ENCODE assay signal across 1 cellular context in the genomic region with DNA sequence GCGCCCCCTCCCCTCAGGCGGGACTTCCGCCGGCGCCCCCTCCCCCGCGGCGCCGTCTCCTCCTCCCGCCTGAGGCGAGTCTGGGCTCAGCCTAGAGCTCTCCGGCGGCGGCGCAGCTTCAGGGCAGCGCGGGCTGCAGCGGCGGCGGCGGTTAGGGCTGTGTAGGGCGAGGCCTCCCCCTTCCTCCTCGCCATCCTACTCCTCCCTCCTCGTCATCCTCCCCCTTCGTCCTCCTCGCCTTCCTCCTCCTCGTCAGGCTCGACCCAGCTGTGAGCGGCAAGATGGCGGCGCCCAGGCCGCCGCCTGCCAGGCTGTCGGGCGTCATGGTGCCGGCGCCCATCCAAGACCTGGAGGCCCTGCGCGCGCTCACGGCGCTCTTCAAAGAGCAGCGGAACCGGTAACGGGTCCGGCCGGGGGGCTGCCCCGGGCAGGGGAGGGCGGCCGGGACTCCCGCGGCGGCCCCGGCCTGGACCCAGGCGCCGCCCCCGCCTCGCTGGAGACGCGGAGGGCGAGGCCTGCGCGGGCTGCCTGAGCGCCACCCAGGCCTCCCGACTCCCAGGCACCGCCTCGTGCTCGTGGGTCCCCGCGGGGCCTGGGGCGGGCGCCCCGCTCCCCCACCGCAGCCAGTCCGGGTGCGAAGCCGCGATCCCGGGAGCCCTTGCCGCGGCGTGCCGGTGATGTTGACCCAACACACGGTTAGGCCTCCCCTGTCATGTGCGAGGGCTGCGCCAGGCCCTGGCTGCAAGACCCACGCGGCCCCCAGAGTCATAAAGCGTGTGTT.
TF ChIP-seq lines count a peak whose summit lies in the region.

A gene with protein sequence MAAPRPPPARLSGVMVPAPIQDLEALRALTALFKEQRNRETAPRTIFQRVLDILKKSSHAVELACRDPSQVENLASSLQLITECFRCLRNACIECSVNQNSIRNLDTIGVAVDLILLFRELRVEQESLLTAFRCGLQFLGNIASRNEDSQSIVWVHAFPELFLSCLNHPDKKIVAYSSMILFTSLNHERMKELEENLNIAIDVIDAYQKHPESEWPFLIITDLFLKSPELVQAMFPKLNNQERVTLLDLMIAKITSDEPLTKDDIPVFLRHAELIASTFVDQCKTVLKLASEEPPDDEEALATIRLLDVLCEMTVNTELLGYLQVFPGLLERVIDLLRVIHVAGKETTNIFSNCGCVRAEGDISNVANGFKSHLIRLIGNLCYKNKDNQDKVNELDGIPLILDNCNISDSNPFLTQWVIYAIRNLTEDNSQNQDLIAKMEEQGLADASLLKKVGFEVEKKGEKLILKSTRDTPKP (plus strand): TSS at position 52 of the 781 bp plus-strand sequence. CDS start 230 bp downstream, at position 282.

TF ChIP-seq in GM12878, 131 proteins besides CTCF, POLR2A, EP300 and RAD21 (continued from another document and continues in another):
- TF ChIP-seq, protein P1, sequence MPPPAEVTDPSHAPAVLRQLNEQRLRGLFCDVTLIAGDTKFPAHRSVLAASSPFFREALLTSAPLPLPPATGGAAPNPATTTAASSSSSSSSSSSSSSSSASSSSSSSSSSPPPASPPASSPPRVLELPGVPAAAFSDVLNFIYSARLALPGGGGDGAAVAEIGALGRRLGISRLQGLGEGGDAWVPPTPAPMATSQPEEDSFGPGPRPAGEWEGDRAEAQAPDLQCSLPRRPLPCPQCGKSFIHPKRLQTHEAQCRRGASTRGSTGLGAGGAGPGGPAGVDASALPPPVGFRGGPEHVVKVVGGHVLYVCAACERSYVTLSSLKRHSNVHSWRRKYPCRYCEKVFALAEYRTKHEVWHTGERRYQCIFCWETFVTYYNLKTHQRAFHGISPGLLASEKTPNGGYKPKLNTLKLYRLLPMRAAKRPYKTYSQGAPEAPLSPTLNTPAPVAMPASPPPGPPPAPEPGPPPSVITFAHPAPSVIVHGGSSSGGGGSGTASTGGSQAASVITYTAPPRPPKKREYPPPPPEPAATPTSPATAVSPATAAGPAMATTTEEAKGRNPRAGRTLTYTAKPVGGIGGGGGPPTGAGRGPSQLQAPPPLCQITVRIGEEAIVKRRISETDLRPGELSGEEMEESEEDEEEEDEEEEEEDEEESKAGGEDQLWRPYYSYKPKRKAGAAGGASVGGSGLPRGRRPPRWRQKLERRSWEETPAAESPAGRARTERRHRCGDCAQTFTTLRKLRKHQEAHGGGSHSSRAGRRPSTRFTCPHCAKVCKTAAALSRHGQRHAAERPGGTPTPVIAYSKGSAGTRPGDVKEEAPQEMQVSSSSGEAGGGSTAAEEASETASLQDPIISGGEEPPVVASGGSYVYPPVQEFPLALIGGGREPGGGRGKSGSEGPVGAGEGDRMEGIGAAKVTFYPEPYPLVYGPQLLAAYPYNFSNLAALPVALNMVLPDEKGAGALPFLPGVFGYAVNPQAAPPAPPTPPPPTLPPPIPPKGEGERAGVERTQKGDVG (CRISPR knock-in tag; IDR thresholded peaks at IDR 0.05): no peak
- TF ChIP-seq, protein P2, sequence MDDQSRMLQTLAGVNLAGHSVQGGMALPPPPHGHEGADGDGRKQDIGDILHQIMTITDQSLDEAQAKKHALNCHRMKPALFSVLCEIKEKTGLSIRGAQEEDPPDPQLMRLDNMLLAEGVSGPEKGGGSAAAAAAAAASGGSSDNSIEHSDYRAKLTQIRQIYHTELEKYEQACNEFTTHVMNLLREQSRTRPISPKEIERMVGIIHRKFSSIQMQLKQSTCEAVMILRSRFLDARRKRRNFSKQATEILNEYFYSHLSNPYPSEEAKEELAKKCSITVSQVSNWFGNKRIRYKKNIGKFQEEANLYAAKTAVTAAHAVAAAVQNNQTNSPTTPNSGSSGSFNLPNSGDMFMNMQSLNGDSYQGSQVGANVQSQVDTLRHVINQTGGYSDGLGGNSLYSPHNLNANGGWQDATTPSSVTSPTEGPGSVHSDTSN (IDR thresholded peaks at IDR 0.05; ENCODE audit: insufficient replicate concordance, low read depth, low read length): no peak
- no peak for TF ChIP-seq NFIC (IDR thresholded peaks at IDR 0.05; ENCODE audit: low read depth, low read length)
- TF ChIP-seq SREBF1 (IDR thresholded peaks at IDR 0.05; ENCODE audit: low read length): no peak
- TF ChIP-seq, protein P3, sequence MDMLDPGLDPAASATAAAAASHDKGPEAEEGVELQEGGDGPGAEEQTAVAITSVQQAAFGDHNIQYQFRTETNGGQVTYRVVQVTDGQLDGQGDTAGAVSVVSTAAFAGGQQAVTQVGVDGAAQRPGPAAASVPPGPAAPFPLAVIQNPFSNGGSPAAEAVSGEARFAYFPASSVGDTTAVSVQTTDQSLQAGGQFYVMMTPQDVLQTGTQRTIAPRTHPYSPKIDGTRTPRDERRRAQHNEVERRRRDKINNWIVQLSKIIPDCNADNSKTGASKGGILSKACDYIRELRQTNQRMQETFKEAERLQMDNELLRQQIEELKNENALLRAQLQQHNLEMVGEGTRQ (IDR thresholded peaks at IDR 0.05; ENCODE audit: borderline replicate concordance, low read depth, low read length): no peak
- TF ChIP-seq IRF4 (IDR thresholded peaks at IDR 0.05; ENCODE audit: low read depth, low read length): no peak
- TF ChIP-seq, protein P4, sequence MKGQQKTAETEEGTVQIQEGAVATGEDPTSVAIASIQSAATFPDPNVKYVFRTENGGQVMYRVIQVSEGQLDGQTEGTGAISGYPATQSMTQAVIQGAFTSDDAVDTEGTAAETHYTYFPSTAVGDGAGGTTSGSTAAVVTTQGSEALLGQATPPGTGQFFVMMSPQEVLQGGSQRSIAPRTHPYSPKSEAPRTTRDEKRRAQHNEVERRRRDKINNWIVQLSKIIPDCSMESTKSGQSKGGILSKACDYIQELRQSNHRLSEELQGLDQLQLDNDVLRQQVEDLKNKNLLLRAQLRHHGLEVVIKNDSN (IDR thresholded peaks at IDR 0.05; ENCODE audit: borderline replicate concordance, extremely low read length, insufficient read depth, low read depth, low read length): no peak
- TF ChIP-seq, protein P5, sequence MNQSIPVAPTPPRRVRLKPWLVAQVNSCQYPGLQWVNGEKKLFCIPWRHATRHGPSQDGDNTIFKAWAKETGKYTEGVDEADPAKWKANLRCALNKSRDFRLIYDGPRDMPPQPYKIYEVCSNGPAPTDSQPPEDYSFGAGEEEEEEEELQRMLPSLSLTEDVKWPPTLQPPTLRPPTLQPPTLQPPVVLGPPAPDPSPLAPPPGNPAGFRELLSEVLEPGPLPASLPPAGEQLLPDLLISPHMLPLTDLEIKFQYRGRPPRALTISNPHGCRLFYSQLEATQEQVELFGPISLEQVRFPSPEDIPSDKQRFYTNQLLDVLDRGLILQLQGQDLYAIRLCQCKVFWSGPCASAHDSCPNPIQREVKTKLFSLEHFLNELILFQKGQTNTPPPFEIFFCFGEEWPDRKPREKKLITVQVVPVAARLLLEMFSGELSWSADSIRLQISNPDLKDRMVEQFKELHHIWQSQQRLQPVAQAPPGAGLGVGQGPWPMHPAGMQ (IDR thresholded peaks at IDR 0.05; ENCODE audit: borderline replicate concordance): no peak
- TF ChIP-seq RCOR1 (conservative IDR thresholded peaks at IDR 0.05; ENCODE audit: low read depth, low read length): no peak
- no peak for TF ChIP-seq NBN (IDR thresholded peaks at IDR 0.05)
- peak; percentile 51 for TF ChIP-seq SIN3A (IDR thresholded peaks at IDR 0.05; ENCODE audit: low read depth, low read length)
- TF ChIP-seq POLR2AphosphoS5 (IDR thresholded peaks at IDR 0.05; ENCODE audit: low read length): no peak
- TF ChIP-seq, protein P6, sequence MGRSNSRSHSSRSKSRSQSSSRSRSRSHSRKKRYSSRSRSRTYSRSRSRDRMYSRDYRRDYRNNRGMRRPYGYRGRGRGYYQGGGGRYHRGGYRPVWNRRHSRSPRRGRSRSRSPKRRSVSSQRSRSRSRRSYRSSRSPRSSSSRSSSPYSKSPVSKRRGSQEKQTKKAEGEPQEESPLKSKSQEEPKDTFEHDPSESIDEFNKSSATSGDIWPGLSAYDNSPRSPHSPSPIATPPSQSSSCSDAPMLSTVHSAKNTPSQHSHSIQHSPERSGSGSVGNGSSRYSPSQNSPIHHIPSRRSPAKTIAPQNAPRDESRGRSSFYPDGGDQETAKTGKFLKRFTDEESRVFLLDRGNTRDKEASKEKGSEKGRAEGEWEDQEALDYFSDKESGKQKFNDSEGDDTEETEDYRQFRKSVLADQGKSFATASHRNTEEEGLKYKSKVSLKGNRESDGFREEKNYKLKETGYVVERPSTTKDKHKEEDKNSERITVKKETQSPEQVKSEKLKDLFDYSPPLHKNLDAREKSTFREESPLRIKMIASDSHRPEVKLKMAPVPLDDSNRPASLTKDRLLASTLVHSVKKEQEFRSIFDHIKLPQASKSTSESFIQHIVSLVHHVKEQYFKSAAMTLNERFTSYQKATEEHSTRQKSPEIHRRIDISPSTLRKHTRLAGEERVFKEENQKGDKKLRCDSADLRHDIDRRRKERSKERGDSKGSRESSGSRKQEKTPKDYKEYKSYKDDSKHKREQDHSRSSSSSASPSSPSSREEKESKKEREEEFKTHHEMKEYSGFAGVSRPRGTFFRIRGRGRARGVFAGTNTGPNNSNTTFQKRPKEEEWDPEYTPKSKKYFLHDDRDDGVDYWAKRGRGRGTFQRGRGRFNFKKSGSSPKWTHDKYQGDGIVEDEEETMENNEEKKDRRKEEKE (IDR thresholded peaks at IDR 0.05): no peak
- TF ChIP-seq FOS (IDR thresholded peaks at IDR 0.05; ENCODE audit: borderline replicate concordance, extremely low read depth, insufficient read length): no peak
- TF ChIP-seq POU2F2 (IDR thresholded peaks at IDR 0.05; ENCODE audit: borderline replicate concordance, low read depth, low read length): no peak
- TF ChIP-seq, protein P7, sequence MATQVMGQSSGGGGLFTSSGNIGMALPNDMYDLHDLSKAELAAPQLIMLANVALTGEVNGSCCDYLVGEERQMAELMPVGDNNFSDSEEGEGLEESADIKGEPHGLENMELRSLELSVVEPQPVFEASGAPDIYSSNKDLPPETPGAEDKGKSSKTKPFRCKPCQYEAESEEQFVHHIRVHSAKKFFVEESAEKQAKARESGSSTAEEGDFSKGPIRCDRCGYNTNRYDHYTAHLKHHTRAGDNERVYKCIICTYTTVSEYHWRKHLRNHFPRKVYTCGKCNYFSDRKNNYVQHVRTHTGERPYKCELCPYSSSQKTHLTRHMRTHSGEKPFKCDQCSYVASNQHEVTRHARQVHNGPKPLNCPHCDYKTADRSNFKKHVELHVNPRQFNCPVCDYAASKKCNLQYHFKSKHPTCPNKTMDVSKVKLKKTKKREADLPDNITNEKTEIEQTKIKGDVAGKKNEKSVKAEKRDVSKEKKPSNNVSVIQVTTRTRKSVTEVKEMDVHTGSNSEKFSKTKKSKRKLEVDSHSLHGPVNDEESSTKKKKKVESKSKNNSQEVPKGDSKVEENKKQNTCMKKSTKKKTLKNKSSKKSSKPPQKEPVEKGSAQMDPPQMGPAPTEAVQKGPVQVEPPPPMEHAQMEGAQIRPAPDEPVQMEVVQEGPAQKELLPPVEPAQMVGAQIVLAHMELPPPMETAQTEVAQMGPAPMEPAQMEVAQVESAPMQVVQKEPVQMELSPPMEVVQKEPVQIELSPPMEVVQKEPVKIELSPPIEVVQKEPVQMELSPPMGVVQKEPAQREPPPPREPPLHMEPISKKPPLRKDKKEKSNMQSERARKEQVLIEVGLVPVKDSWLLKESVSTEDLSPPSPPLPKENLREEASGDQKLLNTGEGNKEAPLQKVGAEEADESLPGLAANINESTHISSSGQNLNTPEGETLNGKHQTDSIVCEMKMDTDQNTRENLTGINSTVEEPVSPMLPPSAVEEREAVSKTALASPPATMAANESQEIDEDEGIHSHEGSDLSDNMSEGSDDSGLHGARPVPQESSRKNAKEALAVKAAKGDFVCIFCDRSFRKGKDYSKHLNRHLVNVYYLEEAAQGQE (IDR thresholded peaks at IDR 0.05; ENCODE audit: low read depth, low read length): no peak
- no peak for TF ChIP-seq SIX5 (IDR thresholded peaks at IDR 0.05; ENCODE audit: low read depth, low read length, severe bottlenecking)
- no peak for TF ChIP-seq ZZZ3 (IDR thresholded peaks at IDR 0.05; ENCODE audit: control insufficient read depth, insufficient read length, low read depth)
- TF ChIP-seq CREM (IDR thresholded peaks at IDR 0.05; ENCODE audit: low read depth): 0 out of 2 replicates have a peak, but pooled peaks have one; percentile 29
- TF ChIP-seq EGR1 (IDR thresholded peaks at IDR 0.05; ENCODE audit: borderline replicate concordance in 1 of 2, low read depth in 2 of 2, low read length in 2 of 2): peak in 1 of 2 experiments; percentile 81; a peak in 2 of 3 replicates
- TF ChIP-seq TBL1XR1 (IDR thresholded peaks at IDR 0.05; ENCODE audit: low read depth, low read length): no peak
- TF ChIP-seq BCL11A (IDR thresholded peaks at IDR 0.05; ENCODE audit: low read depth, low read length): no peak
- TF ChIP-seq ZNF274 (IDR thresholded peaks at IDR 0.05; ENCODE audit: insufficient read depth, insufficient read length): no peak
- TF ChIP-seq STAT1 (conservative IDR thresholded peaks at IDR 0.05): no peak
- no peak for TF ChIP-seq WRNIP1 (IDR thresholded peaks at IDR 0.05; ENCODE audit: borderline replicate concordance, low read depth, low read length)
- TF ChIP-seq, protein P8, sequence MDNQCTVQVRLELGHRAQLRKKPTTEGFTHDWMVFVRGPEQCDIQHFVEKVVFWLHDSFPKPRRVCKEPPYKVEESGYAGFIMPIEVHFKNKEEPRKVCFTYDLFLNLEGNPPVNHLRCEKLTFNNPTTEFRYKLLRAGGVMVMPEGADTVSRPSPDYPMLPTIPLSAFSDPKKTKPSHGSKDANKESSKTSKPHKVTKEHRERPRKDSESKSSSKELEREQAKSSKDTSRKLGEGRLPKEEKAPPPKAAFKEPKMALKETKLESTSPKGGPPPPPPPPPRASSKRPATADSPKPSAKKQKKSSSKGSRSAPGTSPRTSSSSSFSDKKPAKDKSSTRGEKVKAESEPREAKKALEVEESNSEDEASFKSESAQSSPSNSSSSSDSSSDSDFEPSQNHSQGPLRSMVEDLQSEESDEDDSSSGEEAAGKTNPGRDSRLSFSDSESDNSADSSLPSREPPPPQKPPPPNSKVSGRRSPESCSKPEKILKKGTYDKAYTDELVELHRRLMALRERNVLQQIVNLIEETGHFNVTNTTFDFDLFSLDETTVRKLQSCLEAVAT (IDR thresholded peaks at IDR 0.05): no peak
- TF ChIP-seq MEF2B (IDR thresholded peaks at IDR 0.05; ENCODE audit: partially characterized antibody, poor library complexity, severe bottlenecking): no peak
- no peak for TF ChIP-seq ETV6 (conservative IDR thresholded peaks at IDR 0.05 in 1 of 2, IDR thresholded peaks at IDR 0.05 in 1 of 2; ENCODE audit: borderline replicate concordance in 1 of 2, low read depth in 1 of 2)
- no peak for TF ChIP-seq PML (IDR thresholded peaks at IDR 0.05; ENCODE audit: low read length)
- TF ChIP-seq RFX5 (IDR thresholded peaks at IDR 0.05; ENCODE audit: low read depth, low read length): no peak
- TF ChIP-seq TARDBP (IDR thresholded peaks at IDR 0.05; ENCODE audit: borderline replicate concordance): no peak
- no peak for TF ChIP-seq RUNX3 (IDR thresholded peaks at IDR 0.05; ENCODE audit: low read length)
- no peak for TF ChIP-seq ZBED1 (IDR thresholded peaks at IDR 0.05; ENCODE audit: borderline replicate concordance)
